ENCODE assay signal across 8 cellular contexts in genomic region chr4:85928775-85929585, GRCh38.
A peak's percentile ranks its signal among the peaks of the same experiment; 100 is the strongest.
DNase-seq lines count a peak whose midpoint lies in the region; ATAC-seq and TF ChIP-seq lines count a peak whose summit lies in the region.

No MANE protein-coding gene starts in this region.

- H4K20me1 ChIP-seq in OCI-LY3 (ENCODE audit: insufficient read depth, low read length): peaks cover 37% of the 10 kb centered on the region

- no peak overlapping the region for H2AFZ ChIP-seq in OCI-LY3 (ENCODE audit: low read depth, low read length)

- H3K36me3 Mint-ChIP-seq in HFFc6 (ENCODE audit: low read depth): no peaks in the 10 kb centered on the region

- DNase-seq in AG20443 (ENCODE audit: low spot score) (peak; percentile 32), HFFc6 (peak; percentile 84), left lung (no peak), ecto neural progenitor cell (ENCODE audit: low spot score) (no peak), uterus (no peak)
- DNase-seq in activated CD4-positive, alpha-beta T cell treated with anti-CD3 and anti-CD28 coated beads for 4 hours: no peak

- no peaks in the 10 kb centered on the region; the same call in 1 of the 2 replicates for H3K79me2 ChIP-seq in OCI-LY3 (ENCODE audit: low read length)

- H3K9me3 ChIP-seq in OCI-LY3 (ENCODE audit: insufficient read depth, low read length): no peaks in the 10 kb centered on the region
- no peaks in the 10 kb centered on the region for H3K9me3 ChIP-seq in left lung
- no peaks in the 10 kb centered on the region for H3K9me3 ChIP-seq in uterus

- H3K4me3 ChIP-seq in OCI-LY3 (ENCODE audit: low read length) (peak overlapping the region; percentile 39; the same call in 1 of the 2 replicates), left lung (no peak overlapping the region), uterus (no peak overlapping the region)

- intact Hi-C loops in left lung (cut with DNase I): no loop called here
- intact Hi-C loops in uterus (cut with DNase I; ENCODE audit: low total_unique reads): no loop called here

- H3K36me3 ChIP-seq in OCI-LY3 (replicated peaks; ENCODE audit: low read depth, low read length) (no peaks in the 10 kb centered on the region), left lung (no peaks in the 10 kb centered on the region), uterus (no peaks in the 10 kb centered on the region)

- no peaks in the 10 kb centered on the region for H3K9me3 Mint-ChIP-seq in HFFc6

- H3K4me1 Mint-ChIP-seq in HFFc6 (ENCODE audit: low read depth): peaks cover 70% of the 10 kb centered on the region

- H3K27ac ChIP-seq in OCI-LY3 (ENCODE audit: low read length): no peak overlapping the region
- H3K27ac ChIP-seq in left lung: peak overlapping the region; percentile 28 to 39
- H3K27ac ChIP-seq in uterus: no peak overlapping the region

- TF ChIP-seq CTCF in HFFc6 (IDR thresholded peaks at IDR 0.05) (no peak), OCI-LY3 (IDR thresholded peaks at IDR 0.05; ENCODE audit: low read depth, low read length) (no peak), left lung (IDR thresholded peaks at IDR 0.05) (no peak), uterus (IDR thresholded peaks at IDR 0.05) (no peak)

- peaks cover 29% of the 10 kb centered on the region for H3K4me1 ChIP-seq in OCI-LY3 (ENCODE audit: low read length)
- peaks cover 0 to 18% of the 10 kb centered on the region in 2 donors for H3K4me1 ChIP-seq in left lung
- no peaks in the 10 kb centered on the region for H3K4me1 ChIP-seq in uterus

- H3K27me3 ChIP-seq in OCI-LY3 (ENCODE audit: low read depth, low read length): no peaks in the 10 kb centered on the region
- no peaks in the 10 kb centered on the region for H3K27me3 ChIP-seq in left lung
- no peaks in the 10 kb centered on the region for H3K27me3 ChIP-seq in uterus

- ATAC-seq in left lung: peak; percentile 76
- ATAC-seq in GM21576 (IDR thresholded peaks at IDR 0.05; ENCODE audit: unreplicated experiment): no peak

- H3K9ac ChIP-seq in OCI-LY3 (ENCODE audit: low read length): no peak overlapping the region

- H3K4me3 Mint-ChIP-seq in HFFc6: peak overlapping the region; percentile 68

- TF ChIP-seq POLR2A in uterus (IDR thresholded peaks at IDR 0.05): no peak

- H3K27ac Mint-ChIP-seq in HFFc6: peak overlapping the region; percentile 93

- peak overlapping the region; percentile 67 for H3K4me2 ChIP-seq in OCI-LY3 (ENCODE audit: low read length)

- no peaks in the 10 kb centered on the region for H3K27me3 Mint-ChIP-seq in HFFc6 (ENCODE audit: insufficient read depth)

Comparison
In these comparisons a context has a peak if more than half of its experiments do, and no peak if none do; other contexts are left out.
1. DNase-seq: peak in AG20443 (single experiment) and HFFc6 (single experiment); none in left lung (0 of 2), ecto neural progenitor cell (single experiment), uterus (0 of 2) and activated CD4-positive, alpha-beta T cell treated with anti-CD3 and anti-CD28 coated beads for 4 hours (0 of 2).
2. H3K27ac ChIP-seq: peak in left lung (2 of 2); none in OCI-LY3 (single experiment) and uterus (0 of 2).